8 cellular contexts compared by ENCODE assay signal in genomic region chr5:75734913-75735789, GRCh38. TPM values are rescaled to one million over a fixed set of nuclear protein-coding genes. Genes with fewer than 3 reads are reported as not detected.
DNase-seq lines count a peak whose midpoint lies in the region; ATAC-seq and TF ChIP-seq lines count a peak whose summit lies in the region.

No MANE protein-coding gene starts in this region.

- H3K4me1 ChIP-seq in heart left ventricle (no peaks in the 10 kb centered on the region), gastrocnemius medialis (no peaks in the 10 kb centered on the region)

- H3K9me3 ChIP-seq in heart left ventricle: peaks cover 0 to 8% (median 0%) of the 10 kb centered on the region in 12 donors
- H3K9me3 ChIP-seq in gastrocnemius medialis: no peaks in the 10 kb centered on the region

- intact Hi-C loops in heart left ventricle (cut with DNase I): loop anchor here in 9 of 10 donors (2.0 to 10.0 kb wide), 6 partner anchors 430 to 522 kb away; no protein-coding TSS in a partner anchor
- intact Hi-C loops in cardiac septum (cut with DNase I): loop anchor here (5.0 kb wide), 2 partner anchors 442 to 522 kb away; no protein-coding TSS in a partner anchor
- intact Hi-C loops in activated CD8-positive, alpha-beta T cell treated with anti-CD3 and anti-CD28 coated beads for 36 hours (cut with micrococcal nuclease): no loop called here
- intact Hi-C loops in gastrocnemius medialis (cut with DNase I; ENCODE audit: low total_unique reads): no loop called here

- CTCF ChIA-PET in activated CD8-positive, alpha-beta T cell treated with anti-CD3 and anti-CD28 coated beads for 36 hours (lab: Charles Lee): interaction anchor here (1.1 kb wide), 1 partner anchor 440 kb away, joined by 6 read pairs; no protein-coding TSS in a partner anchor

- POLR2A ChIA-PET in activated CD8-positive, alpha-beta T cell treated with anti-CD3 and anti-CD28 coated beads for 36 hours (lab: Charles Lee): interaction anchor here (0.6 kb wide), 1 partner anchor 272 kb away, joined by 4 read pairs; no protein-coding TSS in a partner anchor

- H3K4me3 Mint-ChIP-seq in activated CD8-positive, alpha-beta T cell treated with anti-CD3 and anti-CD28 coated beads for 36 hours: no peak overlapping the region

- peaks cover 3% of the 10 kb centered on the region for H3K27me3 Mint-ChIP-seq in activated CD8-positive, alpha-beta T cell treated with anti-CD3 and anti-CD28 coated beads for 36 hours

- no peaks in the 10 kb centered on the region for H3K36me3 Mint-ChIP-seq in activated CD8-positive, alpha-beta T cell treated with anti-CD3 and anti-CD28 coated beads for 36 hours (ENCODE audit: low read depth)

- no peak overlapping the region for H3K27ac Mint-ChIP-seq in activated CD8-positive, alpha-beta T cell treated with anti-CD3 and anti-CD28 coated beads for 36 hours

- no peaks in the 10 kb centered on the region for H3K9me3 Mint-ChIP-seq in activated CD8-positive, alpha-beta T cell treated with anti-CD3 and anti-CD28 coated beads for 36 hours

- WGBS in heart left ventricle, 4 donors: 31 to 39% (median 35%) methylated on average over 6 of the region's 6 CpGs

- ATAC-seq in heart left ventricle (peak in 2 of 4 donors; percentile 65 to 77), GM19395 (IDR thresholded peaks at IDR 0.05; ENCODE audit: unreplicated experiment) (no peak), gastrocnemius medialis (no peak), HG03442 (IDR thresholded peaks at IDR 0.05; ENCODE audit: unreplicated experiment) (no peak)
- no peak for ATAC-seq in activated CD8-positive, alpha-beta T cell treated with anti-CD3 and anti-CD28 coated beads for 36 hours

- H3K36me3 ChIP-seq in heart left ventricle (no peaks in the 10 kb centered on the region), gastrocnemius medialis (no peaks in the 10 kb centered on the region)

- no peak overlapping the region for H3K27ac ChIP-seq in heart left ventricle
- no peak overlapping the region for H3K27ac ChIP-seq in gastrocnemius medialis

- H3K4me3 ChIP-seq in heart left ventricle (no peak overlapping the region), gastrocnemius medialis (no peak overlapping the region)

- H3K4me1 Mint-ChIP-seq in activated CD8-positive, alpha-beta T cell treated with anti-CD3 and anti-CD28 coated beads for 36 hours (ENCODE audit: low read depth): no peaks in the 10 kb centered on the region

- H3K27me3 ChIP-seq in heart left ventricle: peaks cover 0 to 2% (median 0%) of the 10 kb centered on the region in 9 donors
- no peaks in the 10 kb centered on the region for H3K27me3 ChIP-seq in gastrocnemius medialis

- TF ChIP-seq CTCF in heart left ventricle (IDR thresholded peaks at IDR 0.05) (peak; percentile 10 to 62 (median 50)), gastrocnemius medialis (IDR thresholded peaks at IDR 0.05 in 4 of 5, conservative IDR thresholded peaks at IDR 0.05 in 1 of 5) (no peak)
- TF ChIP-seq CTCF in activated CD8-positive, alpha-beta T cell treated with anti-CD3 and anti-CD28 coated beads for 36 hours (IDR thresholded peaks at IDR 0.05): peak; percentile 29

- in situ Hi-C loops in KBM-7 (cut with MboI; ENCODE audit: low pct_unique_long_range_greater_than_20kb, low sequenced_read_pairs): no loop called here
- in situ Hi-C loops in gastrocnemius medialis (cut with MboI; ENCODE audit: low sequenced_read_pairs in 4 of 4): no loop called here

- DNase-seq in heart left ventricle (peak in 2 of 5 donors; percentile 22 to 38), cardiac septum (ENCODE audit: low spot score) (no peak), KBM-7 (peak; percentile 30), iPS-NIHi11 (ENCODE audit: low spot score) (peak; percentile 42), gastrocnemius medialis (no peak)
- DNase-seq in activated CD8-positive, alpha-beta T cell treated with anti-CD3 and anti-CD28 coated beads for 36 hours: peak; percentile 22

- TF ChIP-seq POLR2A in heart left ventricle (IDR thresholded peaks at IDR 0.05) (no peak), gastrocnemius medialis (IDR thresholded peaks at IDR 0.05) (no peak)

RNA-seq across cellular contexts. Expression of gene POC5, which starts 17.9 kb away (rescaled TPM):
- total RNA-seq in heart left ventricle (1 to 10 TPM; 3.4 to 6.7 (median 4.8) TPM), cardiac septum (3.8 TPM), gastrocnemius medialis (1 to 10 TPM; 4.1 to 7.3 (median 5.4) TPM)
- 1 to 10 TPM; 3.5 to 5.4 TPM for polyA plus RNA-seq in heart left ventricle
- total RNA-seq in activated CD8-positive, alpha-beta T cell treated with anti-CD3 and anti-CD28 coated beads for 36 hours: 10 to 100 TPM; 14.5 to 15.7 TPM

Comparison
In these comparisons a context has a peak if more than half of its experiments do, and no peak if none do; other contexts are left out.
1. DNase-seq: peak in KBM-7 (single experiment), activated CD8-positive, alpha-beta T cell treated with anti-CD3 and anti-CD28 coated beads for 36 hours (single experiment) and iPS-NIHi11 (single experiment); none in cardiac septum (single experiment) and gastrocnemius medialis (0 of 2).
2. CTCF ChIP-seq: peak in heart left ventricle (12 of 12) and activated CD8-positive, alpha-beta T cell treated with anti-CD3 and anti-CD28 coated beads for 36 hours (single experiment); none in gastrocnemius medialis (0 of 5).
3. intact Hi-C loops: an anchor here in heart left ventricle (2.0 to 10.0 kb wide) and cardiac septum (5.0 kb wide); none called in activated CD8-positive, alpha-beta T cell treated with anti-CD3 and anti-CD28 coated beads for 36 hours and gastrocnemius medialis.